8 cellular contexts compared by ENCODE assay signal in genomic region chr7:108016841-108017775, GRCh38. TPM values are rescaled to one million over a fixed set of nuclear protein-coding genes. Genes with fewer than 3 reads are reported as not detected.
A peak's percentile ranks its signal among the peaks of the same experiment; 100 is the strongest.
DNase-seq lines count a peak whose midpoint lies in the region; ATAC-seq, FAIRE-seq and TF ChIP-seq lines count a peak whose summit lies in the region.

No MANE protein-coding gene starts in this region.

- ATAC-seq in PC-3 = peak; percentile 61

- H3K9me3 ChIP-seq in PC-3 (ENCODE audit: low read length) (no peaks in the 10 kb centered on the region), tibial artery (no peaks in the 10 kb centered on the region)

- no TSS peak for BruUV-seq in PC-3 (replicated peaks; lab: Mats Ljungman, UMichigan)

- CTCF ChIA-PET in PC-3 (lab: Charles Lee) = interaction anchor here (0.7 to 1.3 kb wide), 3 partner anchors 15 to 138 kb away, joined by 3 to 4 read pairs (median 4); no protein-coding TSS in a partner anchor

- H3K4me3 ChIP-seq in H7 (ENCODE audit: insufficient read depth, low read depth, low read length) (no peak overlapping the region), PC-3 (ENCODE audit: low read length) (no peak overlapping the region), fibroblast of the aortic adventitia (ENCODE audit: low read depth, low read length) (no peak overlapping the region), tibial artery (no peak overlapping the region)

- no peak for TF ChIP-seq POLR2A in GM12891 (IDR thresholded peaks at IDR 0.05; ENCODE audit: low read depth, low read length)

- TF ChIP-seq CTCF in C4-2B (conservative IDR thresholded peaks at IDR 0.05) = peak; percentile 62
- TF ChIP-seq CTCF in PC-3 (conservative IDR thresholded peaks at IDR 0.05; ENCODE audit: low read depth, low read length) = peak; percentile 69
- TF ChIP-seq CTCF in fibroblast of the aortic adventitia (IDR thresholded peaks at IDR 0.05; ENCODE audit: insufficient read depth, low read length) = peak; percentile 59
- TF ChIP-seq CTCF in tibial artery (IDR thresholded peaks at IDR 0.05) = peak; percentile 35 to 40

- H3K36me3 ChIP-seq in H7 (replicated peaks; ENCODE audit: control insufficient read depth, insufficient read depth, low read length) (no peaks in the 10 kb centered on the region), PC-3 (ENCODE audit: low read depth, low read length) (no peaks in the 10 kb centered on the region), tibial artery (no peaks in the 10 kb centered on the region)

- peak overlapping the region; percentile 79 for H3K4me2 ChIP-seq in PC-3 (ENCODE audit: low read length)

- no peaks in the 10 kb centered on the region for H4K20me1 ChIP-seq in PC-3 (ENCODE audit: low read length)

- H3K27me3 ChIP-seq in H7 (ENCODE audit: control insufficient read depth, insufficient read depth, low read length) (no peaks in the 10 kb centered on the region), PC-3 (ENCODE audit: low read length) (no peaks in the 10 kb centered on the region), tibial artery (no peaks in the 10 kb centered on the region)

- H3K4me1 ChIP-seq in PC-3 (ENCODE audit: insufficient read depth, low read length) (peaks cover 58% of the 10 kb centered on the region), tibial artery (no peaks in the 10 kb centered on the region)

- no peak overlapping the region for H3K27ac ChIP-seq in C4-2B
- peak overlapping the region; percentile 97 for H3K27ac ChIP-seq in PC-3 (ENCODE audit: low read length)
- H3K27ac ChIP-seq in tibial artery = no peak overlapping the region

- intact Hi-C loops in PC-3 (cut with micrococcal nuclease) (loop anchor here (1.0 to 10.0 kb wide), 5 partner anchors 50 to 852 kb away; partner anchors contain the start of genes DLD and HBP1), tibial artery (cut with DNase I; ENCODE audit: low total_unique reads) (no loop called here)

- H3K9ac ChIP-seq in PC-3 (ENCODE audit: low read length) = peak overlapping the region; percentile 81

- no peaks in the 10 kb centered on the region for H3K9me2 ChIP-seq in PC-3 (replicated peaks; ENCODE audit: low read length)

- DNase-seq in H7 = peak; percentile 8
- peak; percentile 75 for DNase-seq in PC-3
- peak; percentile 74 for DNase-seq in fibroblast of the aortic adventitia (ENCODE audit: low read depth)
- no peak for DNase-seq in tibial artery
- DNase-seq in NCI-H1048 (lab: John Stamatoyannopoulos, UW) = no peak
- DNase-seq in NCI-H446 (lab: John Stamatoyannopoulos, UW) = no peak
- DNase-seq in GM12891 (ENCODE audit: insufficient read length, low spot score) = no peak

- H3F3A ChIP-seq in PC-3 (ENCODE audit: low read length, unreplicated experiment) = peaks cover 9% of the 10 kb centered on the region

- no peak for FAIRE-seq in GM12891 (lab: Jason Lieb, UNC)

- no peak overlapping the region for H2AFZ ChIP-seq in PC-3 (ENCODE audit: low read length)

- POLR2A ChIA-PET in PC-3 (lab: Charles Lee; ENCODE audit: unreplicated experiment) = interaction anchor here (0.6 kb wide), 1 partner anchor 135 kb away, joined by 4 read pairs; no protein-coding TSS in a partner anchor

- H3K79me2 ChIP-seq in PC-3 (ENCODE audit: low read length) = no peaks in the 10 kb centered on the region

TF ChIP-seq in GM12891, 5 proteins besides CTCF, POLR2A, EP300 and RAD21:
- no peak for TF ChIP-seq SPI1 (IDR thresholded peaks at IDR 0.05; ENCODE audit: low read depth, low read length)

RNA-seq across cellular contexts. Expression of gene LAMB1, which starts 14.1 kb away (rescaled TPM):
- total RNA-seq in H7 (2014; rRNA removed; shearing (Covaris generic)) = 61.0 and 77.2 TPM in 2 replicates
- total RNA-seq in PC-3 (2014; rRNA removed) (74.3 and 101 TPM in 2 replicates), fibroblast of the aortic adventitia (ENCODE audit: low replicate concordance) (332 and 467 TPM in 2 replicates)
- polyA plus RNA-seq in GM12891 (2012; ENCODE audit: low read depth, missing spikeins) = 0.30 TPM

Comparison
In these comparisons a context has a peak if more than half of its experiments do, and no peak if none do; other contexts are left out.
1. DNase-seq: peak in H7 (single experiment), PC-3 (single experiment) and fibroblast of the aortic adventitia (single experiment); none in tibial artery (0 of 2), NCI-H1048 (single experiment), NCI-H446 (0 of 2) and GM12891 (single experiment).
2. Peak in every context shown above with its lines, with median percentiles within 50 percentile points of each other: CTCF ChIP-seq.